ENCODE assay signal across 22 cellular contexts in the genomic region with DNA sequence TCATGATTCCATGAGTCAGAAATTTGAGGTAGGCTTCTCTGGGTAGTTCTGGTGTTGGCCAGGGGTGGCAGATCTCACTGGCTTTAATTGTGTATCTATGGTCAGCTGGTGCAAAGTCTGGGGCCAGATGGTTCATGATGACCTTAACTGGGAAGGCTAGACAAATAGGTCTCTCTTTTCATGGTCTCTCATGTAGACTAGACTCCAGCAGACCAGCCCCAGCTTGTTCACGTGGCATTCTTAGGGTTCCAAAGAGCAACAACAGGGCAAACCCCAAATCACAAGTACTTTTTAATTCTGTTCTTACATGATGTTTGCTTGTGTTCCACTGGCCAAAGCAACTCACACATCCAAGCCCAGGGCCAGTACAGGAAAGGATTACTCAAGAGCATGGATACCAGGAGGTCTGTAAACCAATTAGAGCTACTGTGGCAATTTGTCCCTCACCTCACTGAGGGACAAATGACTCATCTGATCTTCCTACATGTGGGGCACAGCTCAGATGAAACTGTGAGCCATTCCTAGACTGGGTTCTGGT.
DNase-seq lines count a peak whose midpoint lies in the region; ATAC-seq, FAIRE-seq and TF ChIP-seq lines count a peak whose summit lies in the region.
"Had no signal": no experiment of that assay in that cellular context is flagged by ENCODE, and none has a peak within 500 bp of the region (broad histone marks: within the 10 kb centered on the region; RNA-seq: fewer than 3 reads in every experiment).

No MANE protein-coding gene starts in this region.

- DNase-seq in activated CD4-positive, alpha-beta T cell treated with anti-CD3 and anti-CD28 coated beads for 48 hours, result peak; percentile 7
- no peak for DNase-seq in activated CD4-positive, alpha-beta T cell treated with anti-CD3 and anti-CD28 coated beads, Interleukin-2, amount 10 ng/mL, durations not matched to agents 7 days and 5 days
- DNase-seq in GM23248 (peak; percentile 33), bronchial epithelial cell (ENCODE audit: low read depth) (peak; percentile 38), lung microvascular endothelial cell (ENCODE audit: low read depth in 2 of 2) (peak; percentile 62 to 65), chondrocyte (ENCODE audit: low spot score) (no peak)
- DNase-seq: activated CD4-positive, CD25-positive, alpha-beta regulatory T cell; activated T-cell treated with anti-CD3 and anti-CD28 coated beads for 4 hours; CD8-positive, alpha-beta memory T cell; IMR-90; mucosa of descending colon; NCI-H1105; NCI-H2171 treated with DMSO at 0.1 percent for 48 hours; occipital lobe; small intestine; stimulated activated naive CD4-positive, alpha-beta T cell treated with Interleukin-2 at 50 U/mL for 16 hours; T-cell had no signal

- no peaks in the 10 kb centered on the region for H3K9me3 Mint-ChIP-seq in activated CD4-positive, alpha-beta T cell treated with anti-CD3 and anti-CD28 coated beads, Interleukin-2, amount 10 ng/mL, durations not matched to agents 7 days and 5 days
- H3K9me3 Mint-ChIP-seq in chondrocyte (ENCODE audit: low read depth), result no peaks in the 10 kb centered on the region
- H3K9me3 Mint-ChIP-seq: CD8-positive, alpha-beta memory T cell; T-cell had no signal

- H3F3A ChIP-seq in GM23248 (ENCODE audit: insufficient read depth), result peaks cover 16% of the 10 kb centered on the region

- H3K4me1 Mint-ChIP-seq in activated CD4-positive, alpha-beta T cell treated with anti-CD3 and anti-CD28 coated beads, Interleukin-2, amount 10 ng/mL, durations not matched to agents 7 days and 5 days, result no peaks in the 10 kb centered on the region
- peaks cover 2% of the 10 kb centered on the region for H3K4me1 Mint-ChIP-seq in chondrocyte (ENCODE audit: low read depth)
- H3K4me1 Mint-ChIP-seq: CD8-positive, alpha-beta memory T cell; T-cell had no signal

- H4K20me1 ChIP-seq in GM23248 (ENCODE audit: insufficient read depth), result no peaks in the 10 kb centered on the region

- no peak for FAIRE-seq in bronchial epithelial cell (lab: Jason Lieb, UNC)
- FAIRE-seq: small intestine, urothelium cell line had no signal

- in situ Hi-C loops in GM23248 (cut with MboI), result no loop called here

- no peaks in the 10 kb centered on the region for H3K9me3 ChIP-seq in GM23248 (ENCODE audit: low read depth)
- H3K9me3 ChIP-seq: adrenal gland, HAP-1, mucosa of descending colon had no signal

- H3K27ac ChIP-seq in GM23248, result no peak overlapping the region
- H3K27ac ChIP-seq: adrenal gland had no signal

- peaks cover 21% of the 10 kb centered on the region for H3K27me3 Mint-ChIP-seq in activated CD4-positive, alpha-beta T cell treated with anti-CD3 and anti-CD28 coated beads, Interleukin-2, amount 10 ng/mL, durations not matched to agents 7 days and 5 days
- no peaks in the 10 kb centered on the region for H3K27me3 Mint-ChIP-seq in chondrocyte (ENCODE audit: low read depth)

- H3K27ac Mint-ChIP-seq in activated CD4-positive, alpha-beta T cell treated with anti-CD3 and anti-CD28 coated beads, Interleukin-2, amount 10 ng/mL, durations not matched to agents 7 days and 5 days, result no peak overlapping the region
- no peak overlapping the region for H3K27ac Mint-ChIP-seq in chondrocyte (ENCODE audit: unreplicated experiment)
- H3K27ac Mint-ChIP-seq: CD8-positive, alpha-beta memory T cell; T-cell had no signal

- no peaks in the 10 kb centered on the region for H3K79me2 ChIP-seq in GM23248 (ENCODE audit: insufficient read depth)

- H3K27me3 ChIP-seq in GM23248 (replicated peaks; ENCODE audit: insufficient read depth) (no peaks in the 10 kb centered on the region), bronchial epithelial cell (ENCODE audit: control insufficient read depth, insufficient read depth, low read length) (no peaks in the 10 kb centered on the region)
- H3K27me3 ChIP-seq: adrenal gland had no signal

- no peak overlapping the region for H3K4me3 Mint-ChIP-seq in activated CD4-positive, alpha-beta T cell treated with anti-CD3 and anti-CD28 coated beads, Interleukin-2, amount 10 ng/mL, durations not matched to agents 7 days and 5 days
- no peak overlapping the region for H3K4me3 Mint-ChIP-seq in chondrocyte (ENCODE audit: unreplicated experiment)
- H3K4me3 Mint-ChIP-seq: CD8-positive, alpha-beta memory T cell; T-cell had no signal

- ATAC-seq in HG03571 (IDR thresholded peaks at IDR 0.05; ENCODE audit: unreplicated experiment) (no peak), GM19351 (IDR thresholded peaks at IDR 0.05; ENCODE audit: unreplicated experiment) (no peak)
- ATAC-seq: mucosa of descending colon, T-cell had no signal

- no peak overlapping the region for H2AFZ ChIP-seq in GM23248

- H3K4me2 ChIP-seq in GM23248 (ENCODE audit: unreplicated experiment), result no peak overlapping the region

- peaks cover 28% of the 10 kb centered on the region for H3K4me1 ChIP-seq in GM23248 (ENCODE audit: insufficient read depth)
- H3K4me1 ChIP-seq: adrenal gland, HAP-1 had no signal

- CTCF ChIA-PET in activated CD4-positive, alpha-beta T cell treated with anti-CD3 and anti-CD28 coated beads, Interleukin-2, amount 10 ng/mL, durations not matched to agents 7 days and 5 days (lab: Charles Lee), result interaction anchor here (1.4 kb wide), 1 partner anchor 23 kb away, joined by 4 read pairs; no protein-coding TSS in a partner anchor

- TF ChIP-seq CTCF in bronchial epithelial cell (IDR thresholded peaks at IDR 0.05; ENCODE audit: insufficient read depth, low read length, severe bottlenecking) (no peak), chondrocyte (IDR thresholded peaks at IDR 0.05) (no peak)

- 91 to 95% methylated on average over 1 of the region's 1 CpG for WGBS in GM23248 (ENCODE audit: low coverage in 1 of 2, low lambda C conversion rate in 2 of 2, missing lambda C conversion rate in 2 of 2), 2 experiments

- no peaks in the 10 kb centered on the region for H3K9me2 ChIP-seq in GM23248 (ENCODE audit: insufficient read depth)

- H3K36me3 Mint-ChIP-seq in activated CD4-positive, alpha-beta T cell treated with anti-CD3 and anti-CD28 coated beads, Interleukin-2, amount 10 ng/mL, durations not matched to agents 7 days and 5 days (ENCODE audit: low read depth), result no peaks in the 10 kb centered on the region
- H3K36me3 Mint-ChIP-seq in chondrocyte (ENCODE audit: low read depth), result peaks cover 3% of the 10 kb centered on the region
- H3K36me3 Mint-ChIP-seq: CD8-positive, alpha-beta memory T cell; T-cell had no signal

- no peaks in the 10 kb centered on the region for H3K36me3 ChIP-seq in GM23248 (ENCODE audit: low read depth)
- no peaks in the 10 kb centered on the region for H3K36me3 ChIP-seq in bronchial epithelial cell (ENCODE audit: control insufficient read depth, insufficient read depth, low read length)
- H3K36me3 ChIP-seq: adrenal gland had no signal

- H3K9ac ChIP-seq in GM23248, result no peak overlapping the region

- H3K4me3 ChIP-seq in GM23248, result no peak overlapping the region
- no peak overlapping the region for H3K4me3 ChIP-seq in bronchial epithelial cell (ENCODE audit: low read depth, low read length)
- H3K4me3 ChIP-seq: adrenal gland, HAP-1, mucosa of descending colon had no signal

- POLR2A ChIA-PET in activated CD4-positive, alpha-beta T cell treated with anti-CD3 and anti-CD28 coated beads, Interleukin-2, amount 10 ng/mL, durations not matched to agents 7 days and 5 days (lab: Charles Lee), result no interaction called here

Comparison
In these comparisons a context has a peak if more than half of its experiments do, and no peak if none do; other contexts are left out.
1. DNase-seq: peak in activated CD4-positive, alpha-beta T cell treated with anti-CD3 and anti-CD28 coated beads for 48 hours (single experiment), GM23248 (single experiment), bronchial epithelial cell (single experiment) and lung microvascular endothelial cell (2 of 2); none in activated CD4-positive, alpha-beta T cell treated with anti-CD3 and anti-CD28 coated beads, Interleukin-2, amount 10 ng/mL, durations not matched to agents 7 days and 5 days (single experiment) and chondrocyte (single experiment).